In genomic region chr6:137033828-137034227, GRCh38 we compare ENCODE assay signal across 8 cellular contexts. TPM values are rescaled to one million over a fixed set of nuclear protein-coding genes. Genes with fewer than 3 reads are reported as not detected.
DNase-seq lines count a peak whose midpoint lies in the region; ATAC-seq and FAIRE-seq lines count a peak whose summit lies in the region.

No MANE protein-coding gene starts in this region.

- no peaks in the 10 kb centered on the region for H3K36me3 ChIP-seq in SJCRH30

- peak; percentile 56 for FAIRE-seq in urothelium cell line (lab: Jason Lieb, UNC)

- H3K4me1 ChIP-seq in SJCRH30 = no peaks in the 10 kb centered on the region

- ATAC-seq in GM18519 (IDR thresholded peaks at IDR 0.05; ENCODE audit: low FRiP score, unreplicated experiment) = peak; percentile 89
- ATAC-seq in HG02852 (IDR thresholded peaks at IDR 0.05; ENCODE audit: unreplicated experiment) = peak; percentile 99

- 0 out of 2 replicates have a peak, but pooled peaks cover 3% of the 10 kb centered on the region for H3K27me3 ChIP-seq in SJCRH30

- peaks cover 5% of the 10 kb centered on the region; the same call in 1 of the 2 replicates for H3K9me3 ChIP-seq in SJCRH30 (replicated peaks)

- peak; percentile 13 to 24 for DNase-seq in SJCRH30
- peak; percentile 75 for DNase-seq in amniotic epithelial cell (ENCODE audit: low read depth)
- DNase-seq in urothelium cell line (ENCODE audit: low spot score) = peak; percentile 76
- DNase-seq in EL = no peak
- DNase-seq in GM03348 (ENCODE audit: low spot score) = no peak
- no peak for DNase-seq in NCI-H510A (lab: John Stamatoyannopoulos, UW)

- H3K27ac ChIP-seq in SJCRH30 = no peak overlapping the region

- no peak overlapping the region for H3K4me3 ChIP-seq in SJCRH30

RNA-seq across cellular contexts. Expression of gene IL20RA, which starts 10.9 kb away (rescaled TPM):
- 0.13 and 0.22 TPM in 2 replicates for total RNA-seq in SJCRH30 (2014; rRNA removed; shearing (Covaris generic))

Comparison
In these comparisons a context has a peak if more than half of its experiments do, and no peak if none do; other contexts are left out.
1. DNase-seq: peak in SJCRH30 (2 of 2), amniotic epithelial cell (single experiment) and urothelium cell line (single experiment); none in EL (single experiment), GM03348 (single experiment) and NCI-H510A (single experiment).